ENCODE assay signal across 18 cellular contexts in genomic region chr2:15081356-15081755, GRCh38.
A peak's percentile ranks its signal among the peaks of the same experiment; 100 is the strongest.
DNase-seq lines count a peak whose midpoint lies in the region; ATAC-seq, FAIRE-seq and TF ChIP-seq lines count a peak whose summit lies in the region.
"Had no signal": no experiment of that assay in that cellular context is flagged by ENCODE, and none has a peak within 500 bp of the region (broad histone marks: within the 10 kb centered on the region; RNA-seq: fewer than 3 reads in every experiment).

No MANE protein-coding gene starts in this region.

- CTCF ChIA-PET in A549 (lab: Yijun Ruan, JAX), result no interaction called here
- CTCF ChIA-PET in H1 (lab: Charles Lee; ENCODE audit: partially characterized antibody), result interaction anchor here (1.2 to 3.7 kb wide), 4 partner anchors 11 to 42 kb away, joined by 3 to 12 read pairs (median 6); no protein-coding TSS in a partner anchor
- CTCF ChIA-PET in mammary epithelial cell (lab: Charles Lee; ENCODE audit: low non-redundant PET), result no interaction called here

- ATAC-seq in A549 (no peak), HG02763 (IDR thresholded peaks at IDR 0.05; ENCODE audit: unreplicated experiment) (no peak)

- no peak for TF ChIP-seq EP300 in A549 (IDR thresholded peaks at IDR 0.05)
- no peak for TF ChIP-seq EP300 in Ishikawa (IDR thresholded peaks at IDR 0.05; ENCODE audit: borderline replicate concordance)
- no peak for TF ChIP-seq EP300 in H1 (IDR thresholded peaks at IDR 0.05; ENCODE audit: borderline replicate concordance in 1 of 2, low read depth in 2 of 2, low read length in 2 of 2)

- no TSS peak for BruUV-seq in mammary epithelial cell (replicated peaks; lab: Mats Ljungman, UMichigan)

- H3K4me2 ChIP-seq in A549 (no peak overlapping the region), H1 (ENCODE audit: insufficient read depth in 1 of 2, low read depth in 2 of 2, low read length in 2 of 2) (no peak overlapping the region), mammary epithelial cell (ENCODE audit: insufficient read depth, low read depth, low read length) (no peak overlapping the region)

- H3K4me1 ChIP-seq in A549, result no peaks in the 10 kb centered on the region
- H3K4me1 ChIP-seq in H1 (replicated peaks in 1 of 4; ENCODE audit: control insufficient read depth in 3 of 4, insufficient read depth in 4 of 4, low read length in 3 of 4), result no peaks in the 10 kb centered on the region
- H3K4me1 ChIP-seq in mammary epithelial cell (ENCODE audit: insufficient read depth, low read length), result no peaks in the 10 kb centered on the region

- 10% methylated on average over 6 of the region's 6 CpGs for WGBS in A549 (ENCODE audit: missing lambda C conversion rate)
- WGBS in H1 (ENCODE audit: extremely low coverage in 1 of 2, insufficient coverage in 1 of 2, insufficient read length in 1 of 2, insufficient replicate concordance in 2 of 2, low coverage in 1 of 2, low lambda C conversion rate in 2 of 2, missing lambda C conversion rate in 1 of 2), 2 experiments, result 91% methylated on average over 6 of the region's 6 CpGs; no CpG with 5 or more reads in 1 of the 2 experiments
- WGBS in mammary epithelial cell (ENCODE audit: low coverage, missing lambda C conversion rate), result 41% methylated on average over 6 of the region's 6 CpGs

- no peak overlapping the region for H2AFZ ChIP-seq in H1 (ENCODE audit: low read length)
- no peak overlapping the region for H2AFZ ChIP-seq in mammary epithelial cell (ENCODE audit: low read depth, low read length)

- POLR2A ChIA-PET in A549 (lab: Yijun Ruan, JAX), result no interaction called here
- POLR2A ChIA-PET in H1 (lab: Charles Lee; ENCODE audit: partially characterized antibody), result no interaction called here

- H3K9me3 ChIP-seq in A549, result peaks cover 3% of the 10 kb centered on the region; the same call in 2 of the 3 replicates
- no peaks in the 10 kb centered on the region for H3K9me3 ChIP-seq in H1 (ENCODE audit: insufficient read depth in 2 of 2, low read depth in 1 of 2, low read length in 1 of 2)
- H3K9me3 ChIP-seq in mammary epithelial cell (replicated peaks; ENCODE audit: insufficient read depth, low read length), result no peaks in the 10 kb centered on the region

- DNase-seq in A549 (ENCODE audit: low read depth in 1 of 2, low spot score in 1 of 2) (no peak), H1 (ENCODE audit: low read depth in 1 of 2, low spot score in 2 of 2) (no peak), mammary epithelial cell (no peak), DMS114 treated with DMSO at 0.1 percent for 48 hours (lab: John Stamatoyannopoulos, UW; ENCODE audit: unreplicated experiment) (no peak)
- DNase-seq: 8988T; C1 segment of cervical spinal cord; Calu3; CD4-positive, alpha-beta memory T cell; COR-L47; DMS153; DND-41; GOT3; H7; HCEC 1CT had no signal

- no peak overlapping the region for H3K4ac ChIP-seq in H1 (replicated peaks; ENCODE audit: insufficient read length, low read depth, low read length)

- H3K23me2 ChIP-seq in H1 (ENCODE audit: low read depth, low read length), result no peaks in the 10 kb centered on the region

- no peak overlapping the region for H4K8ac ChIP-seq in H1 (ENCODE audit: extremely low read depth, insufficient read depth, low read length)

- H3K36me3 ChIP-seq in H1 (ENCODE audit: control insufficient read depth in 2 of 4, insufficient read depth in 4 of 4, low read length in 3 of 4) (no peaks in the 10 kb centered on the region), mammary epithelial cell (ENCODE audit: insufficient read depth, low read length) (no peaks in the 10 kb centered on the region)

- no peak overlapping the region for H2AK5ac ChIP-seq in H1 (ENCODE audit: low read depth, low read length)

- no peak overlapping the region for H4K5ac ChIP-seq in H1 (ENCODE audit: insufficient read length, low read depth, low read length)

- H3K27ac ChIP-seq in A549, result no peak overlapping the region
- H3K27ac ChIP-seq in H1 (ENCODE audit: low read depth, low read length), result no peak overlapping the region
- no peak overlapping the region for H3K27ac ChIP-seq in mammary epithelial cell (ENCODE audit: insufficient read depth, low read depth, low read length)

- H2BK12ac ChIP-seq in H1 (ENCODE audit: low read depth, low read length), result no peak overlapping the region

- H3K27me3 ChIP-seq in H1 (replicated peaks in 1 of 4; ENCODE audit: control insufficient read depth in 3 of 4, extremely low read depth in 1 of 4, insufficient read depth in 3 of 4, low read length in 3 of 4), result no peaks in the 10 kb centered on the region
- no peaks in the 10 kb centered on the region for H3K27me3 ChIP-seq in mammary epithelial cell (ENCODE audit: insufficient read depth, low read length)

- no peak overlapping the region for H4K91ac ChIP-seq in H1 (replicated peaks; ENCODE audit: insufficient read length, low read length)

- H3K4me3 ChIP-seq in A549 (no peak overlapping the region), H1 (ENCODE audit: extremely low read depth in 1 of 4, insufficient read depth in 2 of 4, low read depth in 3 of 4, low read length in 4 of 4) (no peak overlapping the region), mammary epithelial cell (replicated peaks in 1 of 3; ENCODE audit: insufficient read depth in 1 of 3, low read depth in 2 of 3, low read length in 3 of 3) (no peak overlapping the region)

- TF ChIP-seq RAD21 in A549 (conservative IDR thresholded peaks at IDR 0.05 in 1 of 2, IDR thresholded peaks at IDR 0.05 in 1 of 2) (no peak), Ishikawa (IDR thresholded peaks at IDR 0.05; ENCODE audit: low read depth) (no peak), H1 (IDR thresholded peaks at IDR 0.05 in 1 of 2, conservative IDR thresholded peaks at IDR 0.05 in 1 of 2; ENCODE audit: low read depth in 2 of 2, low read length in 2 of 2) (no peak)

- dilution Hi-C loops in mammary epithelial cell (cut with HindIII; ENCODE audit: low sequenced_read_pairs), result loop anchor here (10.0 kb wide), 1 partner anchor 47 kb away; no protein-coding TSS in a partner anchor

- intact Hi-C loops in mammary epithelial cell (cut with micrococcal nuclease), result no loop called here

- H3K23ac ChIP-seq in H1 (ENCODE audit: insufficient read length), result no peak overlapping the region

- no peak for FAIRE-seq in A549 (lab: Jason Lieb, UNC)
- FAIRE-seq in H1 (lab: Jason Lieb, UNC), result no peak
- FAIRE-seq: G401.6, GM12892 had no signal

- no peak overlapping the region for H3K18ac ChIP-seq in H1 (ENCODE audit: extremely low read depth, low read length)

- H2BK15ac ChIP-seq in H1 (ENCODE audit: low read length), result no peak overlapping the region

- TF ChIP-seq CTCF in A549 (IDR thresholded peaks at IDR 0.05) (no peak), H1 (IDR thresholded peaks at IDR 0.05; ENCODE audit: control extremely low read depth in 1 of 3, insufficient read depth in 1 of 3, low read depth in 1 of 3, low read length in 3 of 3) (no peak), mammary epithelial cell (conservative IDR thresholded peaks at IDR 0.05 in 1 of 2, IDR thresholded peaks at IDR 0.05 in 1 of 2; ENCODE audit: extremely low read depth in 1 of 2, insufficient read depth in 1 of 2, low read depth in 1 of 2, low read length in 2 of 2) (no peak)

- no peak overlapping the region for H2BK20ac ChIP-seq in H1 (ENCODE audit: low read length)

- no peak overlapping the region for H2BK120ac ChIP-seq in H1 (replicated peaks; ENCODE audit: low read depth, low read length)

- no peak overlapping the region for H3K9ac ChIP-seq in H1 (replicated peaks in 1 of 4; ENCODE audit: extremely low read depth in 1 of 4, low read depth in 3 of 4, low read length in 3 of 4)
- no peak overlapping the region for H3K9ac ChIP-seq in mammary epithelial cell (ENCODE audit: insufficient read depth, low read length)

- no peaks in the 10 kb centered on the region for H3K79me1 ChIP-seq in H1 (ENCODE audit: low read depth, low read length)

- TF ChIP-seq POLR2A in A549 (IDR thresholded peaks at IDR 0.05; ENCODE audit: low read length) (no peak), H1 (IDR thresholded peaks at IDR 0.05; ENCODE audit: control extremely low read depth in 1 of 2, low read depth in 2 of 2, low read length in 2 of 2) (no peak)

- H4K20me1 ChIP-seq in H1 (replicated peaks in 1 of 2; ENCODE audit: control insufficient read depth in 1 of 2, insufficient read depth in 2 of 2, low read length in 2 of 2) (no peaks in the 10 kb centered on the region), mammary epithelial cell (ENCODE audit: insufficient read depth, low read length) (no peaks in the 10 kb centered on the region)

- H2BK5ac ChIP-seq in H1 (ENCODE audit: low read depth, low read length), result no peak overlapping the region

- H3K14ac ChIP-seq in H1 (ENCODE audit: insufficient read length), result no peak overlapping the region

- H3K79me2 ChIP-seq in H1 (ENCODE audit: control insufficient read depth in 1 of 2, insufficient read depth in 2 of 2, low read length in 2 of 2), result no peaks in the 10 kb centered on the region
- H3K79me2 ChIP-seq in mammary epithelial cell (ENCODE audit: insufficient read depth, low read length), result no peaks in the 10 kb centered on the region

- in situ Hi-C loops in mammary epithelial cell (cut with MboI; ENCODE audit: low sequenced_read_pairs in 2 of 2), result no loop called here

- no peak overlapping the region for H3K56ac ChIP-seq in H1 (replicated peaks; ENCODE audit: insufficient read length, low read depth, low read length)

TF ChIP-seq in A549, 52 proteins besides CTCF, POLR2A, EP300 and RAD21 (continues in another document):
- TF ChIP-seq CEBPB (IDR thresholded peaks at IDR 0.05), result peak; percentile 38 to 69; a peak in 3 of 4 replicates

TF ChIP-seq in Ishikawa, 13 proteins besides CTCF, POLR2A, EP300 and RAD21 (continues in another document):
- TF ChIP-seq CEBPB (IDR thresholded peaks at IDR 0.05), result peak; percentile 74; the same call in 1 of the 2 replicates
- TF ChIP-seq USF1 (IDR thresholded peaks at IDR 0.05), result no peak
- TF ChIP-seq TAF1 (IDR thresholded peaks at IDR 0.05; ENCODE audit: low read depth), result no peak
- TF ChIP-seq EGR1 (IDR thresholded peaks at IDR 0.05), result no peak

TF ChIP-seq in H1, 55 proteins besides CTCF, POLR2A, EP300 and RAD21:
- TF ChIP-seq JUN (IDR thresholded peaks at IDR 0.05; ENCODE audit: low read depth, low read length) (no peak), CEBPB (IDR thresholded peaks at IDR 0.05; ENCODE audit: low read depth, low read length) (peak; percentile 65; the same call in 1 of the 2 replicates), TAF1 (IDR thresholded peaks at IDR 0.05; ENCODE audit: low read depth, low read length) (no peak), SIRT6 (IDR thresholded peaks at IDR 0.05; ENCODE audit: low read length) (no peak), KDM4A (IDR thresholded peaks at IDR 0.05; ENCODE audit: low read depth, low read length, severe bottlenecking) (no peak)

Comparison
In these comparisons a context has a peak if more than half of its experiments do, and no peak if none do; other contexts are left out.
1. Of the 18 proteins assayed by ChIP-seq in both H1 and A549: peak only in H1: none; only in A549: none; in both: CEBPB; in neither: 17.